ENCODE assay signal across 1 cellular context in the genomic region with DNA sequence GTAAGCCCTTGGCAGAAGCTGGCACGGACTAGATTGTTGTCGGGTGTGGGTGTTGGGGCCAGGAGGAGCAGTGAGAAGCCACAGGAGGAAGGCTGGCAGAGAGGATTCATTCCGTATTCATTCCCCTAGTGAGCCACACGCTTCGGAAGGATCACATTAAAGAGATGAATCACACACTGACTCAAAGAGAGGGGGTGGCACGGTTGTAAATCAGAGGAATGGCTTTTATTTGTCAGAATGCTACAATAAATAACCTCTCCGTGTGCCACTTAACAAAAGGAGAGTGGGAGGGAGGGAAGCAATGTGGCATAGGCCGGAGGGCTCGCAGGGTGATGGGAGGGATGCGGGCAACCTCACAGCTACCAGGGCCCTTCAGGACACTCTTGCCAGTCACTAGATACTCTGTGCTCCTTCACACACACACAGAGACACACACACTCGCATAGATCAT.
TF ChIP-seq lines count a peak whose summit lies in the region.

No MANE protein-coding gene starts in this region.

TF ChIP-seq in HepG2, 621 proteins besides CTCF, POLR2A, EP300 and RAD21 (continued from another document):
- no peak for TF ChIP-seq FOXO4 (CRISPR knock-in tag; conservative IDR thresholded peaks at IDR 0.05)
- TF ChIP-seq, protein P1, sequence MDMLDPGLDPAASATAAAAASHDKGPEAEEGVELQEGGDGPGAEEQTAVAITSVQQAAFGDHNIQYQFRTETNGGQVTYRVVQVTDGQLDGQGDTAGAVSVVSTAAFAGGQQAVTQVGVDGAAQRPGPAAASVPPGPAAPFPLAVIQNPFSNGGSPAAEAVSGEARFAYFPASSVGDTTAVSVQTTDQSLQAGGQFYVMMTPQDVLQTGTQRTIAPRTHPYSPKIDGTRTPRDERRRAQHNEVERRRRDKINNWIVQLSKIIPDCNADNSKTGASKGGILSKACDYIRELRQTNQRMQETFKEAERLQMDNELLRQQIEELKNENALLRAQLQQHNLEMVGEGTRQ (IDR thresholded peaks at IDR 0.05; ENCODE audit: low read depth, low read length), result no peak
- TF ChIP-seq, protein P1 (CRISPR knock-in tag; IDR thresholded peaks at IDR 0.05; ENCODE audit: borderline replicate concordance), result no peak
- TF ChIP-seq TEAD2 (CRISPR knock-in tag; IDR thresholded peaks at IDR 0.05), result no peak
- no peak for TF ChIP-seq GZF1 (CRISPR knock-in tag; IDR thresholded peaks at IDR 0.05)
- no peak for TF ChIP-seq ZNF597 (CRISPR knock-in tag; IDR thresholded peaks at IDR 0.05)
- TF ChIP-seq, protein P2, sequence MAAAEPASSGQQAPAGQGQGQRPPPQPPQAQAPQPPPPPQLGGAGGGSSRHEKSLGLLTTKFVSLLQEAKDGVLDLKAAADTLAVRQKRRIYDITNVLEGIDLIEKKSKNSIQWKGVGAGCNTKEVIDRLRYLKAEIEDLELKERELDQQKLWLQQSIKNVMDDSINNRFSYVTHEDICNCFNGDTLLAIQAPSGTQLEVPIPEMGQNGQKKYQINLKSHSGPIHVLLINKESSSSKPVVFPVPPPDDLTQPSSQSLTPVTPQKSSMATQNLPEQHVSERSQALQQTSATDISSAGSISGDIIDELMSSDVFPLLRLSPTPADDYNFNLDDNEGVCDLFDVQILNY (CRISPR knock-in tag; conservative IDR thresholded peaks at IDR 0.05), result no peak
- TF ChIP-seq ZNF274 (CRISPR knock-in tag; IDR thresholded peaks at IDR 0.05), result no peak
- TF ChIP-seq, protein P3, sequence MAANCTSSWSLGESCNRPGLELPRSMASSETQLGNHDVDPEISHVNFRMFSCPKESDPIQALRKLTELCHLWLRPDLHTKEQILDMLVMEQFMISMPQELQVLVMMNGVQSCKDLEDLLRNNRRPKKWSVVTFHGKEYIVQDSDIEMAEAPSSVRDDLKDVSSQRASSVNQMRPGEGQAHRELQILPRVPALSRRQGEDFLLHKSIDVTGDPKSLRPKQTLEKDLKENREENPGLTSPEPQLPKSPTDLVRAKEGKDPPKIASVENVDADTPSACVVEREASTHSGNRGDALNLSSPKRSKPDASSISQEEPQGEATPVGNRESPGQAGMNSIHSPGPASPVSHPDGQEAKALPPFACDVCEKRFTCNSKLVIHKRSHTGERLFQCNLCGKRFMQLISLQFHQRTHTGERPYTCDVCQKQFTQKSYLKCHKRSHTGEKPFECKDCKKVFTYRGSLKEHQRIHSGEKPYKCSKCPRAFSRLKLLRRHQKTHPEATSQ (CRISPR knock-in tag; IDR thresholded peaks at IDR 0.05; ENCODE audit: borderline replicate concordance), result no peak
- TF ChIP-seq, protein P4, sequence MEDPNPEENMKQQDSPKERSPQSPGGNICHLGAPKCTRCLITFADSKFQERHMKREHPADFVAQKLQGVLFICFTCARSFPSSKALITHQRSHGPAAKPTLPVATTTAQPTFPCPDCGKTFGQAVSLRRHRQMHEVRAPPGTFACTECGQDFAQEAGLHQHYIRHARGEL (CRISPR knock-in tag; IDR thresholded peaks at IDR 0.05), result no peak
- no peak for TF ChIP-seq HNF4A (CRISPR knock-in tag; IDR thresholded peaks at IDR 0.05)
- no peak for TF ChIP-seq ZNF501 (CRISPR knock-in tag; IDR thresholded peaks at IDR 0.05)
- TF ChIP-seq ARID2 (CRISPR knock-in tag; IDR thresholded peaks at IDR 0.05; ENCODE audit: borderline replicate concordance), result no peak
- no peak for TF ChIP-seq MAX (IDR thresholded peaks at IDR 0.05)
- no peak for TF ChIP-seq DR1 (CRISPR knock-in tag; IDR thresholded peaks at IDR 0.05)
